In the genomic region with DNA sequence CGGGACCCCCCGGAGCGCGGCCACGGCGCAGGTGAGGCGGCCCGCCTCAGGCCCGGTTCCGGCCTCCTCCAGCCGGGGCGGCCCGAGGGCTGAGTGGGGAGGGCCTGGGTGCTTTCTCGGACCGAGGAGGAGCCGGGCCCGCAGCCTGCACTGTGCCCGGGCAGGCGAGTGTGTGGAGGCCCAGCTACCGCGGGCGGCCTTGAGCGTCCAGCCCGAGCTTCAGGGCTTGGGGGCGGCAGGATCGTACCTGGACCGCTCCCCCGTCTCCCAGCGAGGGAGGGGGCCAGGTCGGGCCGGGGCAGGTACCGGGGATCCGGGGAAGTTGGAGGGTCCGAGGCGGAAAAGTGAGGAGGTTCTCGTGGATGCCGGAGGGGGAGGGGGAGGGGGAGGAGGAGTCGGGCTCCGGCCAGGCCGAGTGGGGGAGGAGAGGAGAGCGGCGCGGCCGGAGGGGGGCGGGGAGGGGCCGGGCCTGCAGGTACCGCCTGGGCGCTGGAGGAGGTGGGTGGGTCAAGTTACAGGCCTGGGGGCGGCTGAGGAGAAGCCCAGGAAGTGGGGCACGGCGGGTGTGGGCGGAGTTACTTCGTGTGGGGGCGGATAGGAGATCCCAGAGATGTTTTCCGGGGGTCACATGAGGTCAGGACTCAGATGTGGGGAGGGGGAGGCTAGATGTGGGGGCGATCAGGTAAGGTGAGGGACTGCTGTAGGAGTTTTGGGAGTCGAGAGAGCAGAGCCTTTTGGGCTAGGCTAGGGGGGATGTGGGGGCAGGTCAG, we compare ENCODE assay signal across 8 cellular contexts. TPM values are rescaled to one million over a fixed set of nuclear protein-coding genes. Genes with fewer than 3 reads are reported as not detected.
DNase-seq lines count a peak whose midpoint lies in the region; ATAC-seq lines count a peak whose summit lies in the region.

No MANE protein-coding gene starts in this region.

- H3K36me3 ChIP-seq in iPS-18a (ENCODE audit: control insufficient read depth, low read depth, low read length) (peaks cover 12% of the 10 kb centered on the region), skeletal muscle tissue (ENCODE audit: control insufficient read depth in 3 of 3, insufficient read depth in 3 of 3, low read length in 3 of 3) (peaks cover 3 to 9% (median 4%) of the 10 kb centered on the region in 3 donors)

- intact Hi-C loops in posterior vena cava (cut with DNase I) = no loop called here

- peaks cover 73% of the 10 kb centered on the region for H3K4me1 Mint-ChIP-seq in activated naive CD8-positive, alpha-beta T cell treated with anti-CD3 and anti-CD28 coated beads, Interleukin-2, amount 50 U/mL, for 24 hours

- peaks cover 35% of the 10 kb centered on the region for H3K36me3 Mint-ChIP-seq in activated naive CD8-positive, alpha-beta T cell treated with anti-CD3 and anti-CD28 coated beads, Interleukin-2, amount 50 U/mL, for 24 hours (ENCODE audit: low read depth)

- H3K4me3 Mint-ChIP-seq in activated naive CD8-positive, alpha-beta T cell treated with anti-CD3 and anti-CD28 coated beads, Interleukin-2, amount 50 U/mL, for 24 hours = peak overlapping the region; percentile 82

- H3K27me3 ChIP-seq in iPS-18a (ENCODE audit: control insufficient read depth, insufficient read depth, low read length) (no peaks in the 10 kb centered on the region), skeletal muscle tissue (ENCODE audit: control insufficient read depth in 3 of 3, insufficient read depth in 3 of 3, low read length in 3 of 3) (no peaks in the 10 kb centered on the region)

- ATAC-seq in GM21381 (IDR thresholded peaks at IDR 0.05; ENCODE audit: unreplicated experiment) (peak; percentile 6), GM21717 (IDR thresholded peaks at IDR 0.05; ENCODE audit: unreplicated experiment) (no peak)
- ATAC-seq in activated naive CD8-positive, alpha-beta T cell treated with anti-CD3 and anti-CD28 coated beads, Interleukin-2, amount 50 U/mL, for 24 hours = no peak

- peak overlapping the region; percentile 74 for H3K27ac Mint-ChIP-seq in activated naive CD8-positive, alpha-beta T cell treated with anti-CD3 and anti-CD28 coated beads, Interleukin-2, amount 50 U/mL, for 24 hours

- no peaks in the 10 kb centered on the region for H3K9me3 Mint-ChIP-seq in activated naive CD8-positive, alpha-beta T cell treated with anti-CD3 and anti-CD28 coated beads, Interleukin-2, amount 50 U/mL, for 24 hours

- H3K4me3 ChIP-seq in iPS-18a (ENCODE audit: low read length) (peak overlapping the region; percentile 74), skeletal muscle tissue (ENCODE audit: low read length in 3 of 3) (peak overlapping the region; percentile 69 to 81 (median 79))

- H3K9me3 ChIP-seq in iPS-18a (ENCODE audit: control insufficient read depth, low read depth, low read length) = no peaks in the 10 kb centered on the region
- no peaks in the 10 kb centered on the region for H3K9me3 ChIP-seq in skeletal muscle tissue (ENCODE audit: control insufficient read depth in 3 of 3, low read length in 3 of 3)

- peak; percentile 64 for DNase-seq in D341Med (ENCODE audit: low spot score)
- DNase-seq in NCI-H2196 (lab: John Stamatoyannopoulos, UW; ENCODE audit: unreplicated experiment) = peak; percentile 70
- peak; percentile 64 for DNase-seq in activated naive CD8-positive, alpha-beta T cell treated with anti-CD3 and anti-CD28 coated beads, Interleukin-2, amount 50 U/mL, for 24 hours
- DNase-seq in posterior vena cava (ENCODE audit: low spot score) = no peak

- H3K27ac ChIP-seq in iPS-18a (ENCODE audit: low read length) (peak overlapping the region; percentile 86), skeletal muscle tissue (ENCODE audit: low read depth, low read length) (peak overlapping the region; percentile 11)

- peaks cover 27% of the 10 kb centered on the region for H3K4me1 ChIP-seq in iPS-18a (ENCODE audit: control insufficient read depth, low read depth, low read length)
- H3K4me1 ChIP-seq in skeletal muscle tissue (ENCODE audit: control insufficient read depth in 3 of 3, insufficient read depth in 3 of 3, low read length in 3 of 3) = peaks cover 48 to 54% (median 51%) of the 10 kb centered on the region in 3 donors

- peak overlapping the region; percentile 91 for H3K9ac ChIP-seq in iPS-18a (ENCODE audit: low read length)
- peak overlapping the region; percentile 70 to 81 (median 72) for H3K9ac ChIP-seq in skeletal muscle tissue (ENCODE audit: low read depth in 1 of 3, low read length in 3 of 3)

- peaks cover 2% of the 10 kb centered on the region for H3K27me3 Mint-ChIP-seq in activated naive CD8-positive, alpha-beta T cell treated with anti-CD3 and anti-CD28 coated beads, Interleukin-2, amount 50 U/mL, for 24 hours

RNA-seq across cellular contexts. Expression of gene NACC1, which starts 0.5 kb away (rescaled TPM):
- total RNA-seq in skeletal muscle tissue (10.4 TPM), posterior vena cava (10 to 100 TPM; 37.6 to 39.7 TPM)

RNA-seq across cellular contexts. Expression of gene TRMT1, which starts 2.1 kb away (rescaled TPM):
- total RNA-seq in skeletal muscle tissue (13.0 TPM), posterior vena cava (10 to 100 TPM; 21.9 to 24.1 TPM)

RNA-seq across cellular contexts. Expression of gene LYL1, which starts 16.0 kb away (rescaled TPM):
- total RNA-seq in skeletal muscle tissue = 13.6 TPM
- total RNA-seq in posterior vena cava = 10 to 100 TPM in 1 of 2 donors, 1 to 10 TPM in 1; 9.8 to 13.0 TPM

RNA-seq across cellular contexts. Expression of gene STX10, which starts 31.6 kb away (rescaled TPM):
- total RNA-seq in skeletal muscle tissue (24.5 TPM), posterior vena cava (10 to 100 TPM; 31.4 to 39.0 TPM)

RNA-seq across cellular contexts. Expression of gene IER2, which starts 31.6 kb away (rescaled TPM):
- total RNA-seq in skeletal muscle tissue (23.5 TPM), posterior vena cava (100 to 1,000 TPM in 1 of 2 donors, 10 to 100 TPM in 1; 73.1 to 130 TPM)
